In the genomic region with DNA sequence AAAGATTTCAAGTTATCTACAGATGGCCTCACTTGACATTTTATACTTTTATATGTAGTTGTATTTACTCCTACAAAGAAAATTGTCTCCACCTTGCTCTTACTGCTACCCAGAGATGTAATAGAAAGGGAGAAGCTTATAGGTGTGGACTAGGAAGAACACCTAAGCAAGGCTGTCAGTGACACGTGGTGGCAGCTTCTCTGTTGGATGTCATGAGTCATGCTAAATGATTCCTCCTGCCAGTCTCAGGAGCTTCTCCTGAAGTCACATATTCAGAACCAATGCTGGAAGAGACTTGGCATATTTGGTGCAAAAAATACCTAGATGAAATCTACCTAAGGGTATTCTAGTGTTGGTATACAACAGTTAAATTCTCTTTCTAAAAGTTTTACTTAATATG, we compare ENCODE assay signal across 20 cellular contexts.
"Had no signal": no experiment of that assay in that cellular context is flagged by ENCODE, and none has a peak within 500 bp of the region (broad histone marks: within the 10 kb centered on the region; RNA-seq: fewer than 3 reads in every experiment).

No MANE protein-coding gene starts in this region.

- H3K9me3 ChIP-seq: MG63, SK-N-SH had no signal

- H3K4me3 ChIP-seq: MG63 had no signal

- H3K9ac ChIP-seq: SK-N-SH had no signal

- DNase-seq: KBM-7, MG63, NCI-H1092, NCI-H1105 treated with DMSO at 0.1 percent for 48 hours, NCI-H1417 treated with DMSO at 0.1 percent for 48 hours, NCI-H146, NCI-H1694 treated with DMSO at 0.1 percent for 48 hours, NCI-H1930, NCI-H2081, NCI-H2107, NCI-H2227 treated with DMSO at 0.1 percent for 48 hours, NCI-H524, NCI-H526 treated with DMSO at 0.1 percent for 48 hours, NCI-H748 treated with DMSO at 0.1 percent for 48 hours, PC-3, SHP77, SK-N-SH, SW 1271 had no signal

- H3K27ac ChIP-seq: RWPE1 had no signal

- H3K4me2 ChIP-seq: SK-N-SH had no signal

- H3K27me3 ChIP-seq: MG63 had no signal

- H3K36me3 ChIP-seq: MG63 had no signal

- ATAC-seq: Panc1, PC-3 had no signal
